ENCODE assay signal across 8 cellular contexts in genomic region chrX:74670028-74670427, GRCh38.
"Had no signal": no experiment of that assay in that cellular context is flagged by ENCODE, and none has a peak within 500 bp of the region (broad histone marks: within the 10 kb centered on the region; RNA-seq: fewer than 3 reads in every experiment).

No MANE protein-coding gene starts in this region.

- ATAC-seq: GM12878 had no signal

- FAIRE-seq: G401.6, GM12878, GM12891, GM12892, GM18507, GM19239 had no signal

- DNase-seq: GDM1, GF-D8 had no signal

- H3K4me3 ChIP-seq: GM12878 had no signal
